ENCODE assay signal across 23 cellular contexts in the genomic region with DNA sequence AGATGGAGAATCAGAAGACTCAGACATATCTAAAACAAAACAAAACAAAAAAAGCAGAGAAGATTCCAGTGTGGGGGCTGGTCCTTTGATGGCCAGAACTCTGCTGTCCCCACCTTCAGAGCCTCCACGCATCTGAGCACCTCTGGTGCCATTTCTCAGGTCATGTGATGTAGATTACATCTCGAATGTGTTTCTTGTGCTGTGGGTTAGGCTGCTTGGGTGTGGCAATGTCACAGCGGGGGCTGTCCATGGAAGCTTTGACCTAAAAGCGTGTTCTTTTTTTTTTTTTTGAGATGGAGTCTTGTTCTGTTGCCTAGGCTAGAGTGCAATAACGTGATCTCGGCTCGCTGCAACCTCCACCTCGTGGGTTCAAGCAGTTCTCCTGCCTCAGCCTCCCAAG. TPM values are rescaled to one million over a fixed set of nuclear protein-coding genes. Genes with fewer than 3 reads are reported as not detected.
DNase-seq lines count a peak whose midpoint lies in the region; ATAC-seq and TF ChIP-seq lines count a peak whose summit lies in the region.
"Had no signal": no experiment of that assay in that cellular context is flagged by ENCODE, and none has a peak within 500 bp of the region (broad histone marks: within the 10 kb centered on the region; RNA-seq: fewer than 3 reads in every experiment).

No MANE protein-coding gene starts in this region.

- H3K4me1 ChIP-seq in CD4-positive, alpha-beta memory T cell (ENCODE audit: insufficient read depth, low read length): peaks cover 53% of the 10 kb centered on the region
- H3K4me1 ChIP-seq: body of pancreas, neural progenitor cell had no signal

- H3K27ac Mint-ChIP-seq in activated T-cell treated with anti-CD3 and anti-CD28 coated beads, Interleukin-2, amount 50 U/mL, for 24 hours: peak overlapping the region; percentile 13
- peak overlapping the region; percentile 66 to 96 (median 88) for H3K27ac Mint-ChIP-seq in CD4-positive, alpha-beta memory T cell
- H3K27ac Mint-ChIP-seq in activated CD8-positive, alpha-beta T cell treated with anti-CD3 and anti-CD28 coated beads for 36 hours: peak overlapping the region; percentile 1
- peak overlapping the region; percentile 1 for H3K27ac Mint-ChIP-seq in glutamatergic neuron (ENCODE audit: unreplicated experiment)

- no peaks in the 10 kb centered on the region for H3K9me3 Mint-ChIP-seq in activated T-cell treated with anti-CD3 and anti-CD28 coated beads, Interleukin-2, amount 50 U/mL, for 24 hours
- no peaks in the 10 kb centered on the region for H3K9me3 Mint-ChIP-seq in CD4-positive, alpha-beta memory T cell
- H3K9me3 Mint-ChIP-seq in activated CD8-positive, alpha-beta T cell treated with anti-CD3 and anti-CD28 coated beads for 36 hours: no peaks in the 10 kb centered on the region
- H3K9me3 Mint-ChIP-seq in glutamatergic neuron (ENCODE audit: unreplicated experiment): peaks cover 14% of the 10 kb centered on the region
- H3K9me3 Mint-ChIP-seq: activated T-cell treated with anti-CD3 and anti-CD28 coated beads, Interleukin-2, amount 50 U/mL, for 4 hours; neural progenitor cell had no signal

- no peak overlapping the region for H3K27ac ChIP-seq in CD4-positive, alpha-beta memory T cell (ENCODE audit: low read depth, low read length)
- H3K27ac ChIP-seq: body of pancreas, HL-60, neural progenitor cell had no signal

- TF ChIP-seq CTCF in activated CD8-positive, alpha-beta T cell treated with anti-CD3 and anti-CD28 coated beads for 36 hours (IDR thresholded peaks at IDR 0.05): no peak
- TF ChIP-seq CTCF in glutamatergic neuron (IDR thresholded peaks at IDR 0.05; ENCODE audit: partially characterized antibody, unreplicated experiment): no peak

- peaks cover 49% of the 10 kb centered on the region for H3K4me1 Mint-ChIP-seq in activated T-cell treated with anti-CD3 and anti-CD28 coated beads, Interleukin-2, amount 50 U/mL, for 24 hours (ENCODE audit: low read depth)
- peaks cover 34 to 61% (median 46%) of the 10 kb centered on the region in 4 donors for H3K4me1 Mint-ChIP-seq in CD4-positive, alpha-beta memory T cell
- peaks cover 24% of the 10 kb centered on the region for H3K4me1 Mint-ChIP-seq in activated CD8-positive, alpha-beta T cell treated with anti-CD3 and anti-CD28 coated beads for 36 hours (ENCODE audit: low read depth)
- H3K4me1 Mint-ChIP-seq in glutamatergic neuron (ENCODE audit: low read depth, unreplicated experiment): no peaks in the 10 kb centered on the region
- H3K4me1 Mint-ChIP-seq: neural progenitor cell had no signal

- no peak overlapping the region for H3K4me3 Mint-ChIP-seq in activated T-cell treated with anti-CD3 and anti-CD28 coated beads, Interleukin-2, amount 50 U/mL, for 24 hours
- peak overlapping the region in 7 of 8 donors; percentile 33 to 74 (median 55) for H3K4me3 Mint-ChIP-seq in CD4-positive, alpha-beta memory T cell
- no peak overlapping the region for H3K4me3 Mint-ChIP-seq in activated CD8-positive, alpha-beta T cell treated with anti-CD3 and anti-CD28 coated beads for 36 hours
- H3K4me3 Mint-ChIP-seq in glutamatergic neuron (ENCODE audit: unreplicated experiment): no peak overlapping the region
- H3K4me3 Mint-ChIP-seq: activated T-cell treated with anti-CD3 and anti-CD28 coated beads, Interleukin-2, amount 50 U/mL, for 4 hours; neural progenitor cell had no signal

- peaks cover 94% of the 10 kb centered on the region for H3K36me3 Mint-ChIP-seq in activated T-cell treated with anti-CD3 and anti-CD28 coated beads, Interleukin-2, amount 50 U/mL, for 24 hours (ENCODE audit: low read depth)
- peaks cover 47 to 79% of the 10 kb centered on the region in 2 donors for H3K36me3 Mint-ChIP-seq in CD4-positive, alpha-beta memory T cell
- peaks cover 22% of the 10 kb centered on the region for H3K36me3 Mint-ChIP-seq in activated CD8-positive, alpha-beta T cell treated with anti-CD3 and anti-CD28 coated beads for 36 hours (ENCODE audit: low read depth)
- peaks cover 4% of the 10 kb centered on the region for H3K36me3 Mint-ChIP-seq in glutamatergic neuron (ENCODE audit: unreplicated experiment)

- no peak overlapping the region for H3K4me3 ChIP-seq in CD4-positive, alpha-beta memory T cell (ENCODE audit: low read length in 2 of 2)
- H3K4me3 ChIP-seq: body of pancreas, esophagus squamous epithelium, gastrocnemius medialis, neural progenitor cell, right lobe of liver had no signal

- peaks cover 53% of the 10 kb centered on the region for H3K36me3 ChIP-seq in CD4-positive, alpha-beta memory T cell (ENCODE audit: insufficient read depth, low read length)
- H3K36me3 ChIP-seq: neural progenitor cell had no signal

- CTCF ChIA-PET in CD4-positive, alpha-beta memory T cell (lab: Charles Lee; ENCODE audit: partially characterized antibody): interaction anchor here (0.9 to 2.0 kb wide), 8 partner anchors 11 to 106 kb away, joined by 3 to 6 read pairs (median 4); no protein-coding TSS in a partner anchor
- CTCF ChIA-PET in activated CD8-positive, alpha-beta T cell treated with anti-CD3 and anti-CD28 coated beads for 36 hours (lab: Charles Lee): interaction anchor here (1.1 kb wide), 1 partner anchor 12 kb away, joined by 3 read pairs; no protein-coding TSS in a partner anchor

- no peaks in the 10 kb centered on the region for H3K9me3 ChIP-seq in CD4-positive, alpha-beta memory T cell (ENCODE audit: control insufficient read depth in 1 of 2, low read length in 2 of 2)
- H3K9me3 ChIP-seq: body of pancreas, esophagus squamous epithelium, gastrocnemius medialis, right lobe of liver had no signal

- POLR2A ChIA-PET in CD4-positive, alpha-beta memory T cell (lab: Charles Lee; ENCODE audit: partially characterized antibody): interaction anchor here (0.8 to 3.1 kb wide), 6 partner anchors 9 to 125 kb away, joined by 3 to 11 read pairs (median 5); a partner anchor contains a TSS
- POLR2A ChIA-PET in activated CD8-positive, alpha-beta T cell treated with anti-CD3 and anti-CD28 coated beads for 36 hours (lab: Charles Lee): no interaction called here

- intact Hi-C loops in CD4-positive, alpha-beta memory T cell (cut with micrococcal nuclease): loop anchor here (2.0 kb wide), 1 partner anchor 28 kb away; no protein-coding TSS in a partner anchor
- intact Hi-C loops in activated CD8-positive, alpha-beta T cell treated with anti-CD3 and anti-CD28 coated beads for 36 hours (cut with micrococcal nuclease): no loop called here

- ATAC-seq in activated CD8-positive, alpha-beta T cell treated with anti-CD3 and anti-CD28 coated beads for 36 hours: no peak
- ATAC-seq in HG03097 (IDR thresholded peaks at IDR 0.05; ENCODE audit: low FRiP score, unreplicated experiment): no peak
- ATAC-seq in HG02852 (IDR thresholded peaks at IDR 0.05; ENCODE audit: unreplicated experiment): no peak
- ATAC-seq in GM21367 (IDR thresholded peaks at IDR 0.05; ENCODE audit: unreplicated experiment): no peak
- ATAC-seq: activated T-cell treated with anti-CD3 and anti-CD28 coated beads, Interleukin-2, amount 50 U/mL, for 4 hours; body of pancreas; gastrocnemius medialis had no signal

- no peaks in the 10 kb centered on the region for H3K27me3 Mint-ChIP-seq in activated T-cell treated with anti-CD3 and anti-CD28 coated beads, Interleukin-2, amount 50 U/mL, for 24 hours
- H3K27me3 Mint-ChIP-seq in CD4-positive, alpha-beta memory T cell: no peaks in the 10 kb centered on the region
- no peaks in the 10 kb centered on the region for H3K27me3 Mint-ChIP-seq in activated CD8-positive, alpha-beta T cell treated with anti-CD3 and anti-CD28 coated beads for 36 hours
- peaks cover 18% of the 10 kb centered on the region for H3K27me3 Mint-ChIP-seq in glutamatergic neuron (ENCODE audit: unreplicated experiment)

- no peaks in the 10 kb centered on the region for H3K27me3 ChIP-seq in CD4-positive, alpha-beta memory T cell (ENCODE audit: insufficient read depth, low read length)
- H3K27me3 ChIP-seq: body of pancreas, esophagus squamous epithelium, gastrocnemius medialis, neural progenitor cell, right lobe of liver had no signal

- no peak for DNase-seq in activated T-cell treated with anti-CD3 and anti-CD28 coated beads, Interleukin-2, amount 50 U/mL, for 24 hours
- DNase-seq in activated T-cell treated with anti-CD3 and anti-CD28 coated beads, Interleukin-2, amount 50 U/mL, for 48 hours: no peak
- DNase-seq in CD4-positive, alpha-beta memory T cell: peak in 3 of 5 donors; percentile 34 to 54 (median 45)
- no peak for DNase-seq in activated CD8-positive, alpha-beta T cell treated with anti-CD3 and anti-CD28 coated beads for 36 hours
- no peak for DNase-seq in glutamatergic neuron
- DNase-seq: activated CD4-positive, alpha-beta T cell treated with anti-CD3 and anti-CD28 coated beads, Interleukin-2, amount 50 U/mL, for 4 hours; activated T-cell treated with anti-CD3 and anti-CD28 coated beads, Interleukin-2, amount 50 U/mL, for 4 hours; body of pancreas; effector CD8-positive, alpha-beta T cell; esophagus squamous epithelium; gastrocnemius medialis; hypothalamus; NCI-H1092; NCI-H187; NCI-H524 treated with DMSO at 0.1 percent for 48 hours; stimulated activated CD4-positive, alpha-beta T cell treated with anti-CD3 and anti-CD28 coated beads, Interleukin-4, amount 100 ng/mL, for 4 hours; stimulated activated naive CD4-positive, alpha-beta T cell treated with Interleukin-2 at 50 U/mL for 16 hours had no signal

RNA-seq across cellular contexts. Expression of a gene that starts 51.2 kb away (rescaled TPM):
- 10 to 100 TPM; 12.8 to 13.9 TPM for total RNA-seq in CD4-positive, alpha-beta memory T cell
- polyA plus RNA-seq in CD4-positive, alpha-beta memory T cell: 10 to 100 TPM; 18.4 to 26.6 TPM
- total RNA-seq in activated CD8-positive, alpha-beta T cell treated with anti-CD3 and anti-CD28 coated beads for 36 hours: 1 to 10 TPM; 6.1 to 6.2 TPM
- 1.1 TPM for total RNA-seq in glutamatergic neuron (ENCODE audit: unreplicated experiment)

Comparison
In these comparisons a context has a peak if more than half of its experiments do, and no peak if none do; other contexts are left out.
1. DNase-seq: peak in CD4-positive, alpha-beta memory T cell (3 of 5); none in activated T-cell treated with anti-CD3 and anti-CD28 coated beads, Interleukin-2, amount 50 U/mL, for 24 hours (single experiment), activated T-cell treated with anti-CD3 and anti-CD28 coated beads, Interleukin-2, amount 50 U/mL, for 48 hours (0 of 2), activated CD8-positive, alpha-beta T cell treated with anti-CD3 and anti-CD28 coated beads for 36 hours (single experiment) and glutamatergic neuron (single experiment).
2. H3K27ac Mint-ChIP-seq: peak in every context shown above with its lines; median percentile 88 in CD4-positive, alpha-beta memory T cell; 13 in activated T-cell treated with anti-CD3 and anti-CD28 coated beads, Interleukin-2, amount 50 U/mL, for 24 hours; 1 in activated CD8-positive, alpha-beta T cell treated with anti-CD3 and anti-CD28 coated beads for 36 hours; 1 in glutamatergic neuron.
3. H3K4me3 Mint-ChIP-seq: peak in CD4-positive, alpha-beta memory T cell (7 of 8); none in activated T-cell treated with anti-CD3 and anti-CD28 coated beads, Interleukin-2, amount 50 U/mL, for 24 hours (single experiment), activated CD8-positive, alpha-beta T cell treated with anti-CD3 and anti-CD28 coated beads for 36 hours (single experiment) and glutamatergic neuron (single experiment).